ENCODE assay signal across 15 cellular contexts in the genomic region with DNA sequence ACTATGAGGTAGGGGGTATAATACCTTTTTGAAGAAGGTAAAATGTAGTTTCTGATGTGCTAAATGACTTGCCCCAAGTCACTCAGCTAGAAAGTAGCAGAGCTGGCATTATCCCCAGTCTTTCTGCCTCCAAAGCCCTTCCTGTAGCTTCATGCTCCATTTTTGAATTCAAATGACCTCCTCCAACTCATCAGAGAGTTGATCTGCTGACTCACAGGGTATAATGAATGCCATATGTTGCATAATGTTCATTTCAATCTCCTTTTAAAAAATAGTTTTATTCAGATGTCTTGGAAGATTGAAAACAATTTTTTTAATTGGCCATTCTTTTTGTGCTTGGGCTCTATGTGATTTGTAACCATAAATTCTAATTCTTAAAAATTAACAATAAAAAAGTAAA.
DNase-seq lines count a peak whose midpoint lies in the region; ATAC-seq and TF ChIP-seq lines count a peak whose summit lies in the region.
"Had no signal": no experiment of that assay in that cellular context is flagged by ENCODE, and none has a peak within 500 bp of the region (broad histone marks: within the 10 kb centered on the region; RNA-seq: fewer than 3 reads in every experiment).

No MANE protein-coding gene starts in this region.

- H3K27ac Mint-ChIP-seq in activated CD8-positive, alpha-beta T cell treated with anti-CD3 and anti-CD28 coated beads, Interleukin-2, amount 10 ng/mL, durations not matched to agents 7 days and 5 days: no peak overlapping the region
- H3K27ac Mint-ChIP-seq in naive thymus-derived CD4-positive, alpha-beta T cell: no peak overlapping the region
- H3K27ac Mint-ChIP-seq in CD8-positive, alpha-beta T cell: no peak overlapping the region
- H3K27ac Mint-ChIP-seq: CD8-positive, alpha-beta memory T cell had no signal

- no peaks in the 10 kb centered on the region for H3K4me1 Mint-ChIP-seq in activated CD8-positive, alpha-beta T cell treated with anti-CD3 and anti-CD28 coated beads, Interleukin-2, amount 10 ng/mL, durations not matched to agents 7 days and 5 days (ENCODE audit: low read depth)
- no peaks in the 10 kb centered on the region for H3K4me1 Mint-ChIP-seq in naive thymus-derived CD4-positive, alpha-beta T cell
- H3K4me1 Mint-ChIP-seq in CD8-positive, alpha-beta T cell (ENCODE audit: low read depth): no peaks in the 10 kb centered on the region
- H3K4me1 Mint-ChIP-seq: CD8-positive, alpha-beta memory T cell; central memory CD8-positive, alpha-beta T cell had no signal

- H3K36me3 ChIP-seq in naive thymus-derived CD4-positive, alpha-beta T cell (ENCODE audit: control insufficient read depth in 2 of 3, insufficient read depth in 3 of 3, low read length in 3 of 3): no peaks in the 10 kb centered on the region
- H3K36me3 ChIP-seq in CD8-positive, alpha-beta T cell (ENCODE audit: insufficient read depth, low read length): no peaks in the 10 kb centered on the region
- H3K36me3 ChIP-seq: WERI-Rb-1 had no signal

- no peak for ATAC-seq in activated CD8-positive, alpha-beta T cell treated with anti-CD3 and anti-CD28 coated beads, Interleukin-2, amount 10 ng/mL, durations not matched to agents 7 days and 5 days
- no peak for ATAC-seq in naive thymus-derived CD4-positive, alpha-beta T cell
- no peak for ATAC-seq in CD8-positive, alpha-beta T cell

- no peak overlapping the region for H3K4me3 Mint-ChIP-seq in activated CD8-positive, alpha-beta T cell treated with anti-CD3 and anti-CD28 coated beads, Interleukin-2, amount 10 ng/mL, durations not matched to agents 7 days and 5 days
- H3K4me3 Mint-ChIP-seq in naive thymus-derived CD4-positive, alpha-beta T cell: no peak overlapping the region
- H3K4me3 Mint-ChIP-seq in CD8-positive, alpha-beta T cell: no peak overlapping the region
- H3K4me3 Mint-ChIP-seq: CD8-positive, alpha-beta memory T cell; central memory CD8-positive, alpha-beta T cell had no signal

- H3K9me3 ChIP-seq in naive thymus-derived CD4-positive, alpha-beta T cell (ENCODE audit: control insufficient read depth in 2 of 3, low read length in 3 of 3): no peaks in the 10 kb centered on the region
- H3K9me3 ChIP-seq in CD8-positive, alpha-beta T cell (ENCODE audit: low read length): no peaks in the 10 kb centered on the region

- no peaks in the 10 kb centered on the region for H3K27me3 ChIP-seq in naive thymus-derived CD4-positive, alpha-beta T cell (ENCODE audit: control insufficient read depth in 2 of 2, insufficient read depth in 2 of 2, low read length in 2 of 2)
- H3K27me3 ChIP-seq in CD8-positive, alpha-beta T cell (ENCODE audit: insufficient read depth, low read length): no peaks in the 10 kb centered on the region
- H3K27me3 ChIP-seq: heart right ventricle had no signal

- CTCF ChIA-PET in activated CD8-positive, alpha-beta T cell treated with anti-CD3 and anti-CD28 coated beads, Interleukin-2, amount 10 ng/mL, durations not matched to agents 7 days and 5 days (lab: Charles Lee): no interaction called here
- CTCF ChIA-PET in naive thymus-derived CD4-positive, alpha-beta T cell (lab: Charles Lee): no interaction called here
- CTCF ChIA-PET in CD8-positive, alpha-beta T cell (lab: Charles Lee): no interaction called here

- H3K36me3 Mint-ChIP-seq in activated CD8-positive, alpha-beta T cell treated with anti-CD3 and anti-CD28 coated beads, Interleukin-2, amount 10 ng/mL, durations not matched to agents 7 days and 5 days (ENCODE audit: low read depth): no peaks in the 10 kb centered on the region
- H3K36me3 Mint-ChIP-seq in naive thymus-derived CD4-positive, alpha-beta T cell: no peaks in the 10 kb centered on the region
- no peaks in the 10 kb centered on the region for H3K36me3 Mint-ChIP-seq in CD8-positive, alpha-beta T cell
- H3K36me3 Mint-ChIP-seq: CD8-positive, alpha-beta memory T cell had no signal

- DNase-seq in AG08396 (ENCODE audit: low spot score) (peak; percentile 45), HPDE6-E6E7 (ENCODE audit: extremely low spot score) (peak; percentile 31), brain pericyte (ENCODE audit: low read depth, low spot score) (peak; percentile 60), kidney glomerular epithelial cell (lab: John Stamatoyannopoulos, UW) (peak; percentile 2), anterior cingulate cortex (lab: John Stamatoyannopoulos, UW) (no peak)
- no peak for DNase-seq in activated CD8-positive, alpha-beta T cell treated with anti-CD3 and anti-CD28 coated beads, Interleukin-2, amount 10 ng/mL, durations not matched to agents 7 days and 5 days
- DNase-seq in naive thymus-derived CD4-positive, alpha-beta T cell: no peak
- DNase-seq in CD8-positive, alpha-beta T cell: no peak
- DNase-seq: activated T-cell treated with anti-CD3 and anti-CD28 coated beads, Interleukin-2, amount 50 U/mL, for 1 hour; CD8-positive, alpha-beta memory T cell; heart right ventricle; NCI-H1436; small intestine; WERI-Rb-1 had no signal

- no peak overlapping the region for H3K27ac ChIP-seq in naive thymus-derived CD4-positive, alpha-beta T cell (ENCODE audit: low read depth, low read length)
- no peak overlapping the region for H3K27ac ChIP-seq in CD8-positive, alpha-beta T cell (ENCODE audit: low read depth, low read length)
- H3K27ac ChIP-seq: heart right ventricle, WERI-Rb-1 had no signal

- intact Hi-C loops in naive thymus-derived CD4-positive, alpha-beta T cell (cut with micrococcal nuclease): no loop called here
- intact Hi-C loops in CD8-positive, alpha-beta T cell (cut with DNase I, micrococcal nuclease): no loop called here

- no peaks in the 10 kb centered on the region for H3K9me3 Mint-ChIP-seq in activated CD8-positive, alpha-beta T cell treated with anti-CD3 and anti-CD28 coated beads, Interleukin-2, amount 10 ng/mL, durations not matched to agents 7 days and 5 days (ENCODE audit: insufficient read depth)
- peaks cover 0 to 11% (median 2%) of the 10 kb centered on the region in 11 donors for H3K9me3 Mint-ChIP-seq in naive thymus-derived CD4-positive, alpha-beta T cell
- H3K9me3 Mint-ChIP-seq in CD8-positive, alpha-beta T cell: peaks cover 4% of the 10 kb centered on the region

- no peak for TF ChIP-seq CTCF in CD8-positive, alpha-beta T cell (IDR thresholded peaks at IDR 0.05)

- no peaks in the 10 kb centered on the region for H3K4me1 ChIP-seq in naive thymus-derived CD4-positive, alpha-beta T cell (ENCODE audit: control insufficient read depth in 2 of 2, insufficient read depth in 2 of 2, low read length in 2 of 2)
- no peaks in the 10 kb centered on the region for H3K4me1 ChIP-seq in CD8-positive, alpha-beta T cell (ENCODE audit: insufficient read depth, low read length)

- POLR2A ChIA-PET in activated CD8-positive, alpha-beta T cell treated with anti-CD3 and anti-CD28 coated beads, Interleukin-2, amount 10 ng/mL, durations not matched to agents 7 days and 5 days (lab: Charles Lee): no interaction called here
- POLR2A ChIA-PET in naive thymus-derived CD4-positive, alpha-beta T cell (lab: Charles Lee): no interaction called here
- POLR2A ChIA-PET in CD8-positive, alpha-beta T cell (lab: Charles Lee): no interaction called here

- peaks cover 3% of the 10 kb centered on the region for H3K27me3 Mint-ChIP-seq in activated CD8-positive, alpha-beta T cell treated with anti-CD3 and anti-CD28 coated beads, Interleukin-2, amount 10 ng/mL, durations not matched to agents 7 days and 5 days (ENCODE audit: low read depth)
- peaks cover 0 to 15% (median 9%) of the 10 kb centered on the region in 5 donors for H3K27me3 Mint-ChIP-seq in naive thymus-derived CD4-positive, alpha-beta T cell
- H3K27me3 Mint-ChIP-seq in CD8-positive, alpha-beta T cell (ENCODE audit: low read depth): no peaks in the 10 kb centered on the region
- H3K27me3 Mint-ChIP-seq: CD8-positive, alpha-beta memory T cell had no signal

- H3K4me3 ChIP-seq in naive thymus-derived CD4-positive, alpha-beta T cell (ENCODE audit: low read length): no peak overlapping the region
- H3K4me3 ChIP-seq in CD8-positive, alpha-beta T cell (ENCODE audit: low read depth, low read length): no peak overlapping the region
- H3K4me3 ChIP-seq: heart right ventricle had no signal

Comparison
In these comparisons a context has a peak if more than half of its experiments do, and no peak if none do; other contexts are left out.
1. DNase-seq: peak in AG08396 (single experiment), HPDE6-E6E7 (single experiment), brain pericyte (single experiment) and kidney glomerular epithelial cell (single experiment); none in activated CD8-positive, alpha-beta T cell treated with anti-CD3 and anti-CD28 coated beads, Interleukin-2, amount 10 ng/mL, durations not matched to agents 7 days and 5 days (single experiment), naive thymus-derived CD4-positive, alpha-beta T cell (0 of 9), CD8-positive, alpha-beta T cell (0 of 7) and anterior cingulate cortex (0 of 58).